Comparison of ENCODE assay signal across 15 cellular contexts in genomic region chr17:39064814-39065213, GRCh38.
A peak's percentile ranks its signal among the peaks of the same experiment; 100 is the strongest.
DNase-seq lines count a peak whose midpoint lies in the region; ATAC-seq and TF ChIP-seq lines count a peak whose summit lies in the region.
"Had no signal": no experiment of that assay in that cellular context is flagged by ENCODE, and none has a peak within 500 bp of the region (broad histone marks: within the 10 kb centered on the region; RNA-seq: fewer than 3 reads in every experiment).

No MANE protein-coding gene starts in this region.

- H3K9me3 Mint-ChIP-seq in activated CD4-positive, alpha-beta T cell treated with anti-CD3 and anti-CD28 coated beads, Interleukin-2, amount 10 ng/mL, durations not matched to agents 7 days and 5 days, result no peaks in the 10 kb centered on the region

- H3K4me1 ChIP-seq in GM23248 (ENCODE audit: insufficient read depth) (peaks cover 26% of the 10 kb centered on the region), upper lobe of right lung (no peaks in the 10 kb centered on the region)
- H3K4me1 ChIP-seq: A549 had no signal

- peaks cover 25% of the 10 kb centered on the region for H3F3A ChIP-seq in GM23248 (ENCODE audit: insufficient read depth)

- H3K27ac Mint-ChIP-seq in activated CD4-positive, alpha-beta T cell treated with anti-CD3 and anti-CD28 coated beads, Interleukin-2, amount 10 ng/mL, durations not matched to agents 7 days and 5 days, result no peak overlapping the region

- no peak overlapping the region for H3K4me3 ChIP-seq in GM23248
- no peak overlapping the region for H3K4me3 ChIP-seq in MG63
- H3K4me3 ChIP-seq in upper lobe of right lung, result no peak overlapping the region
- H3K4me3 ChIP-seq: A549, SK-N-MC had no signal

- no peaks in the 10 kb centered on the region for H4K20me1 ChIP-seq in GM23248 (ENCODE audit: insufficient read depth)

- H3K9me2 ChIP-seq in GM23248 (ENCODE audit: insufficient read depth), result no peaks in the 10 kb centered on the region

- POLR2A ChIA-PET in activated CD4-positive, alpha-beta T cell treated with anti-CD3 and anti-CD28 coated beads, Interleukin-2, amount 10 ng/mL, durations not matched to agents 7 days and 5 days (lab: Charles Lee), result no interaction called here

- DNase-seq in GM23248 (peak; percentile 23), MG63 (peak; percentile 48), myocyte (ENCODE audit: low read depth) (peak; percentile 64), upper lobe of right lung (peak; percentile 22), Ammon's horn (ENCODE audit: low spot score) (no peak)
- no peak for DNase-seq in activated CD4-positive, alpha-beta T cell treated with anti-CD3 and anti-CD28 coated beads, Interleukin-2, amount 10 ng/mL, durations not matched to agents 7 days and 5 days
- DNase-seq: C1 segment of cervical spinal cord, DMS79, H7, NCI-H1105, NCI-H2081 treated with DMSO at 0.1 percent for 48 hours, Right ventricle myocardium superior had no signal

- no peak overlapping the region for H2AFZ ChIP-seq in GM23248

- H3K27me3 ChIP-seq in GM23248 (replicated peaks; ENCODE audit: insufficient read depth) (0 out of 2 replicates have a peak, but pooled peaks cover 8% of the 10 kb centered on the region), MG63 (no peaks in the 10 kb centered on the region; the same call in 1 of the 2 replicates), upper lobe of right lung (no peaks in the 10 kb centered on the region)

- intact Hi-C loops in upper lobe of right lung (cut with DNase I), result no loop called here

- in situ Hi-C loops in GM23248 (cut with MboI), result no loop called here

- CTCF ChIA-PET in activated CD4-positive, alpha-beta T cell treated with anti-CD3 and anti-CD28 coated beads, Interleukin-2, amount 10 ng/mL, durations not matched to agents 7 days and 5 days (lab: Charles Lee), result interaction anchor here (0.6 to 1.6 kb wide), 4 partner anchors 9 to 118 kb away, joined by 3 to 4 read pairs (median 4); partner anchors contain the start of gene PLXDC1

- H3K4me3 Mint-ChIP-seq in activated CD4-positive, alpha-beta T cell treated with anti-CD3 and anti-CD28 coated beads, Interleukin-2, amount 10 ng/mL, durations not matched to agents 7 days and 5 days, result no peak overlapping the region

- no peak for TF ChIP-seq CTCF in upper lobe of right lung (IDR thresholded peaks at IDR 0.05)

- H3K36me3 ChIP-seq in GM23248 (ENCODE audit: low read depth) (no peaks in the 10 kb centered on the region), MG63 (no peaks in the 10 kb centered on the region), upper lobe of right lung (no peaks in the 10 kb centered on the region)

- WGBS in GM23248 (ENCODE audit: low coverage in 1 of 2, low lambda C conversion rate in 2 of 2, missing lambda C conversion rate in 2 of 2), 2 experiments, result 68 to 70% methylated on average over 4 of the region's 4 CpGs

- H3K27ac ChIP-seq in GM23248 (peak overlapping the region; percentile 28; the same call in 1 of the 2 replicates), upper lobe of right lung (no peak overlapping the region)
- H3K27ac ChIP-seq: A549, SK-N-MC had no signal

- peaks cover 19% of the 10 kb centered on the region for H3K4me1 Mint-ChIP-seq in activated CD4-positive, alpha-beta T cell treated with anti-CD3 and anti-CD28 coated beads, Interleukin-2, amount 10 ng/mL, durations not matched to agents 7 days and 5 days

- ATAC-seq in upper lobe of right lung, result no peak
- no peak for ATAC-seq in HG03135 (IDR thresholded peaks at IDR 0.05; ENCODE audit: unreplicated experiment)
- ATAC-seq: A549 had no signal

- H3K9me3 ChIP-seq in GM23248 (ENCODE audit: low read depth), result no peaks in the 10 kb centered on the region
- no peaks in the 10 kb centered on the region for H3K9me3 ChIP-seq in MG63
- no peaks in the 10 kb centered on the region for H3K9me3 ChIP-seq in upper lobe of right lung
- H3K9me3 ChIP-seq: A549 had no signal

- no peaks in the 10 kb centered on the region for H3K36me3 Mint-ChIP-seq in activated CD4-positive, alpha-beta T cell treated with anti-CD3 and anti-CD28 coated beads, Interleukin-2, amount 10 ng/mL, durations not matched to agents 7 days and 5 days (ENCODE audit: low read depth)

- no peaks in the 10 kb centered on the region for H3K27me3 Mint-ChIP-seq in activated CD4-positive, alpha-beta T cell treated with anti-CD3 and anti-CD28 coated beads, Interleukin-2, amount 10 ng/mL, durations not matched to agents 7 days and 5 days

- H3K4me2 ChIP-seq in GM23248 (ENCODE audit: unreplicated experiment), result peak overlapping the region; percentile 9
- H3K4me2 ChIP-seq: A549 had no signal

- H3K79me2 ChIP-seq in GM23248 (ENCODE audit: insufficient read depth), result no peaks in the 10 kb centered on the region

- H3K9ac ChIP-seq in GM23248, result no peak overlapping the region

Comparison
In these comparisons a context has a peak if more than half of its experiments do, and no peak if none do; other contexts are left out.
1. DNase-seq: peak in GM23248 (single experiment), MG63 (single experiment), myocyte (single experiment) and upper lobe of right lung (single experiment); none in activated CD4-positive, alpha-beta T cell treated with anti-CD3 and anti-CD28 coated beads, Interleukin-2, amount 10 ng/mL, durations not matched to agents 7 days and 5 days (single experiment) and Ammon's horn (single experiment).